ENCODE assay signal across 16 cellular contexts in the genomic region with DNA sequence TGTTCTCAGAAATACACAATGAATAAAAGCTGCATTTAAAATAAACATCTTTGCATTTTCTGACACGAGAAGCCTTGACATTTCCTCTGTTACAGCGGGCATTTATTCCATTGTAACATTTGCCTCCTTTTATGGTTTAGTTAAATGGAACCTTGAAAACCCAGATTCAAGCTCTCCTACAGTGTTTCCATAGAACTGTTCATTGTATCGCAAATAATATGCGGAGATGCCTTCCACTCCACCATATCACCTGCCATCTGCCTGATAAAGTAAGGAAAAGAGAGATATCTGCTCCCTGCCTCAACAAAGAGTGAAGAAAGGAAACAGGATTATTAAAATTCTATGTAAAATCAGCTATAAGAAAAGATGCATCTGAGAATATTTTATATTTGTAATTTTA.
DNase-seq lines count a peak whose midpoint lies in the region; FAIRE-seq and TF ChIP-seq lines count a peak whose summit lies in the region.
"Had no signal": no experiment of that assay in that cellular context is flagged by ENCODE, and none has a peak within 500 bp of the region (broad histone marks: within the 10 kb centered on the region; RNA-seq: fewer than 3 reads in every experiment).

No MANE protein-coding gene starts in this region.

- no peak overlapping the region for H3K56ac ChIP-seq in H1 (replicated peaks; ENCODE audit: insufficient read length, low read depth, low read length)

- POLR2A ChIA-PET in H1 (lab: Charles Lee; ENCODE audit: partially characterized antibody) (no interaction called here), SK-N-SH (lab: Yijun Ruan, JAX) (no interaction called here)

- no peaks in the 10 kb centered on the region for H3K79me1 ChIP-seq in H1 (ENCODE audit: low read depth, low read length)

- H2AFZ ChIP-seq in H1 (ENCODE audit: low read length) (peak overlapping the region; percentile 59; the same call in 1 of the 2 replicates), SK-N-SH (ENCODE audit: low read depth) (no peak overlapping the region)
- H2AFZ ChIP-seq: PC-9 had no signal

- no peak for TF ChIP-seq POLR2A in H1 (IDR thresholded peaks at IDR 0.05; ENCODE audit: control extremely low read depth in 1 of 2, low read depth in 2 of 2, low read length in 2 of 2)

- no peak overlapping the region for H3K27ac ChIP-seq in H1 (ENCODE audit: low read depth, low read length)
- H3K27ac ChIP-seq in SK-N-SH (ENCODE audit: low read depth in 2 of 2, low read length in 1 of 2) = no peak overlapping the region
- H3K27ac ChIP-seq: PC-9 had no signal

- H3K27me3 ChIP-seq in H1 (replicated peaks in 1 of 4; ENCODE audit: control insufficient read depth in 3 of 4, extremely low read depth in 1 of 4, insufficient read depth in 3 of 4, low read length in 3 of 4) (no peaks in the 10 kb centered on the region), SK-N-SH (ENCODE audit: insufficient read depth) (no peaks in the 10 kb centered on the region)

- no peaks in the 10 kb centered on the region for H3F3A ChIP-seq in SK-N-SH (replicated peaks; ENCODE audit: insufficient read depth)

- H3K9me2 ChIP-seq in SK-N-SH = no peaks in the 10 kb centered on the region

- H3K9me3 ChIP-seq in H1 (ENCODE audit: insufficient read depth in 2 of 2, low read depth in 1 of 2, low read length in 1 of 2) (no peaks in the 10 kb centered on the region), SK-N-SH (no peaks in the 10 kb centered on the region)
- H3K9me3 ChIP-seq: HAP-1 had no signal

- H4K91ac ChIP-seq in H1 (replicated peaks; ENCODE audit: insufficient read length, low read length) = no peak overlapping the region

- H3K4me2 ChIP-seq in H1 (ENCODE audit: insufficient read depth in 1 of 2, low read depth in 2 of 2, low read length in 2 of 2) = peak overlapping the region; percentile 15 to 26; a peak in 1 of 4 replicates
- H3K4me2 ChIP-seq in SK-N-SH = no peak overlapping the region
- H3K4me2 ChIP-seq: PC-9 had no signal

- no peak overlapping the region for H3K23ac ChIP-seq in H1 (ENCODE audit: insufficient read length)

- no peak overlapping the region for H3K14ac ChIP-seq in H1 (ENCODE audit: insufficient read length)

- WGBS in H1 (ENCODE audit: extremely low coverage in 1 of 2, insufficient coverage in 1 of 2, insufficient read length in 1 of 2, insufficient replicate concordance in 2 of 2, low coverage in 1 of 2, low lambda C conversion rate in 2 of 2, missing lambda C conversion rate in 1 of 2), 2 experiments = 34% methylated on average over 4 of the region's 4 CpGs; no CpG with 5 or more reads in 1 of the 2 experiments
- WGBS in SK-N-SH (ENCODE audit: low lambda C conversion rate) = 34% methylated on average over 4 of the region's 4 CpGs

- CTCF ChIA-PET in H1 (lab: Charles Lee; ENCODE audit: partially characterized antibody) = interaction anchor here (0.6 to 1.2 kb wide), 10 partner anchors 11 to 747 kb away, joined by 3 to 6 read pairs (median 3); no protein-coding TSS in a partner anchor
- CTCF ChIA-PET in SK-N-SH (lab: Yijun Ruan, JAX) = interaction anchor here (1.0 kb wide), 1 partner anchor 26 kb away, joined by 3 read pairs; no protein-coding TSS in a partner anchor

- no peak overlapping the region for H3K4ac ChIP-seq in H1 (replicated peaks; ENCODE audit: insufficient read length, low read depth, low read length)

- H3K23me2 ChIP-seq in H1 (ENCODE audit: low read depth, low read length) = no peaks in the 10 kb centered on the region

- H3K79me2 ChIP-seq in H1 (ENCODE audit: control insufficient read depth in 1 of 2, insufficient read depth in 2 of 2, low read length in 2 of 2) = no peaks in the 10 kb centered on the region
- no peaks in the 10 kb centered on the region for H3K79me2 ChIP-seq in SK-N-SH (ENCODE audit: insufficient read depth)

- H2AK5ac ChIP-seq in H1 (ENCODE audit: low read depth, low read length) = no peak overlapping the region

- TF ChIP-seq RAD21 in H1 (IDR thresholded peaks at IDR 0.05 in 1 of 2, conservative IDR thresholded peaks at IDR 0.05 in 1 of 2; ENCODE audit: low read depth in 2 of 2, low read length in 2 of 2) (no peak), SK-N-SH (IDR thresholded peaks at IDR 0.05; ENCODE audit: low read length) (no peak)

- H3K9ac ChIP-seq in H1 (replicated peaks in 1 of 4; ENCODE audit: extremely low read depth in 1 of 4, low read depth in 3 of 4, low read length in 3 of 4) (no peak overlapping the region), SK-N-SH (no peak overlapping the region)

- H3K36me3 ChIP-seq in H1 (ENCODE audit: control insufficient read depth in 2 of 4, insufficient read depth in 4 of 4, low read length in 3 of 4) = no peaks in the 10 kb centered on the region
- H3K36me3 ChIP-seq in SK-N-SH (replicated peaks in 1 of 2; ENCODE audit: control insufficient read depth in 1 of 2, insufficient read depth in 2 of 2, low read length in 1 of 2) = no peaks in the 10 kb centered on the region
- H3K36me3 ChIP-seq: HAP-1 had no signal

- no peak overlapping the region for H2BK12ac ChIP-seq in H1 (ENCODE audit: low read depth, low read length)

- DNase-seq in NCI-H345 (lab: John Stamatoyannopoulos, UW) (peak; percentile 26), NCI-H345 treated with DMSO at 0.1 percent for 48 hours (lab: John Stamatoyannopoulos, UW; ENCODE audit: unreplicated experiment) (no peak), NCI-H2171 (lab: John Stamatoyannopoulos, UW) (peak; percentile 48), H1 (ENCODE audit: low read depth in 1 of 2, low spot score in 2 of 2) (no peak), SHP77 (lab: John Stamatoyannopoulos, UW) (no peak), midbrain (lab: John Stamatoyannopoulos, UW) (no peak), superior temporal gyrus (ENCODE audit: extremely low spot score) (no peak), SK-N-SH (no peak)
- DNase-seq: CD4-positive, alpha-beta memory T cell; DMS79 treated with DMSO at 0.1 percent for 48 hours; MV-4-11; NCI-H187; NCI-H446; NCI-H774; PC-9 had no signal

- H4K5ac ChIP-seq in H1 (ENCODE audit: insufficient read length, low read depth, low read length) = no peak overlapping the region

- H2BK15ac ChIP-seq in H1 (ENCODE audit: low read length) = no peak overlapping the region

- H2BK120ac ChIP-seq in H1 (replicated peaks; ENCODE audit: low read depth, low read length) = no peak overlapping the region

- no peak overlapping the region for H3K18ac ChIP-seq in H1 (ENCODE audit: extremely low read depth, low read length)

- H4K20me1 ChIP-seq in H1 (replicated peaks in 1 of 2; ENCODE audit: control insufficient read depth in 1 of 2, insufficient read depth in 2 of 2, low read length in 2 of 2) (no peaks in the 10 kb centered on the region), SK-N-SH (ENCODE audit: insufficient read depth) (no peaks in the 10 kb centered on the region)

- FAIRE-seq in H1 (lab: Jason Lieb, UNC) = no peak

- no peak overlapping the region for H2BK20ac ChIP-seq in H1 (ENCODE audit: low read length)

- no peak overlapping the region for H2BK5ac ChIP-seq in H1 (ENCODE audit: low read depth, low read length)

- TF ChIP-seq CTCF in H1 (IDR thresholded peaks at IDR 0.05; ENCODE audit: control extremely low read depth in 1 of 3, insufficient read depth in 1 of 3, low read depth in 1 of 3, low read length in 3 of 3) (no peak), SK-N-SH (IDR thresholded peaks at IDR 0.05) (no peak)

- H3K4me3 ChIP-seq in H1 (ENCODE audit: extremely low read depth in 1 of 4, insufficient read depth in 2 of 4, low read depth in 3 of 4, low read length in 4 of 4) = no peak overlapping the region
- no peak overlapping the region for H3K4me3 ChIP-seq in SK-N-SH (ENCODE audit: low read depth in 2 of 2, low read length in 1 of 2)
- H3K4me3 ChIP-seq: HAP-1, PC-9 had no signal

- H3K4me1 ChIP-seq in H1 (replicated peaks in 1 of 4; ENCODE audit: control insufficient read depth in 3 of 4, insufficient read depth in 4 of 4, low read length in 3 of 4) (no peaks in the 10 kb centered on the region; a peak in 1 of 7 replicates), SK-N-SH (ENCODE audit: control insufficient read depth in 1 of 2, insufficient read depth in 2 of 2, low read depth in 1 of 2, low read length in 1 of 2) (no peaks in the 10 kb centered on the region)
- H3K4me1 ChIP-seq: HAP-1 had no signal

- TF ChIP-seq EP300 in H1 (IDR thresholded peaks at IDR 0.05; ENCODE audit: borderline replicate concordance in 1 of 2, low read depth in 2 of 2, low read length in 2 of 2) = no peak
- TF ChIP-seq EP300 in SK-N-SH (IDR thresholded peaks at IDR 0.05; ENCODE audit: borderline replicate concordance in 1 of 2, low read depth in 1 of 2, low read length in 1 of 2) = no peak

- H4K8ac ChIP-seq in H1 (ENCODE audit: extremely low read depth, insufficient read depth, low read length) = no peak overlapping the region

TF ChIP-seq in H1, 55 proteins besides CTCF, POLR2A, EP300 and RAD21:
- TF ChIP-seq EGR1 (IDR thresholded peaks at IDR 0.05; ENCODE audit: borderline replicate concordance, low read depth, low read length) = no peak

TF ChIP-seq in SK-N-SH, 30 proteins besides CTCF, POLR2A, EP300 and RAD21 (continues in another document):
- no peak for TF ChIP-seq SMC3 (IDR thresholded peaks at IDR 0.05; ENCODE audit: low read depth, low read length)
- TF ChIP-seq SIN3A (IDR thresholded peaks at IDR 0.05; ENCODE audit: borderline replicate concordance, low read depth, low read length) = no peak
- no peak for TF ChIP-seq TEAD4 (IDR thresholded peaks at IDR 0.05; ENCODE audit: borderline replicate concordance, insufficient read depth)
- no peak for TF ChIP-seq MXI1 (IDR thresholded peaks at IDR 0.05; ENCODE audit: low read depth, low read length)
- TF ChIP-seq RXRA (IDR thresholded peaks at IDR 0.05; ENCODE audit: borderline replicate concordance, low read depth) = no peak
- no peak for TF ChIP-seq JUND (IDR thresholded peaks at IDR 0.05)
- no peak for TF ChIP-seq ELF1 (IDR thresholded peaks at IDR 0.05)
- TF ChIP-seq TAF1 (IDR thresholded peaks at IDR 0.05; ENCODE audit: borderline replicate concordance, low read depth, low read length) = no peak
- no peak for TF ChIP-seq TCF12 (IDR thresholded peaks at IDR 0.05)
- TF ChIP-seq CHD2 (IDR thresholded peaks at IDR 0.05; ENCODE audit: low read length, partially characterized antibody) = no peak
- no peak for TF ChIP-seq YY1 (IDR thresholded peaks at IDR 0.05; ENCODE audit: low read depth)
- no peak for TF ChIP-seq FOSL2 (IDR thresholded peaks at IDR 0.05; ENCODE audit: borderline replicate concordance, low read depth)
- no peak for TF ChIP-seq GATA2 (CRISPR knock-in tag; IDR thresholded peaks at IDR 0.05)
- no peak for TF ChIP-seq EZH2phosphoT487 (IDR thresholded peaks at IDR 0.05; ENCODE audit: borderline replicate concordance, low read depth)
- TF ChIP-seq RFX5 (IDR thresholded peaks at IDR 0.05; ENCODE audit: low read length) = no peak

Comparison
In these comparisons a context has a peak if more than half of its experiments do, and no peak if none do; other contexts are left out.
1. DNase-seq: peak in NCI-H345 (single experiment) and NCI-H2171 (single experiment); none in NCI-H345 treated with DMSO at 0.1 percent for 48 hours (single experiment), H1 (0 of 2), SHP77 (0 of 2), midbrain (single experiment), superior temporal gyrus (single experiment) and SK-N-SH (single experiment).